1 cellular context compared by ENCODE assay signal in the genomic region with DNA sequence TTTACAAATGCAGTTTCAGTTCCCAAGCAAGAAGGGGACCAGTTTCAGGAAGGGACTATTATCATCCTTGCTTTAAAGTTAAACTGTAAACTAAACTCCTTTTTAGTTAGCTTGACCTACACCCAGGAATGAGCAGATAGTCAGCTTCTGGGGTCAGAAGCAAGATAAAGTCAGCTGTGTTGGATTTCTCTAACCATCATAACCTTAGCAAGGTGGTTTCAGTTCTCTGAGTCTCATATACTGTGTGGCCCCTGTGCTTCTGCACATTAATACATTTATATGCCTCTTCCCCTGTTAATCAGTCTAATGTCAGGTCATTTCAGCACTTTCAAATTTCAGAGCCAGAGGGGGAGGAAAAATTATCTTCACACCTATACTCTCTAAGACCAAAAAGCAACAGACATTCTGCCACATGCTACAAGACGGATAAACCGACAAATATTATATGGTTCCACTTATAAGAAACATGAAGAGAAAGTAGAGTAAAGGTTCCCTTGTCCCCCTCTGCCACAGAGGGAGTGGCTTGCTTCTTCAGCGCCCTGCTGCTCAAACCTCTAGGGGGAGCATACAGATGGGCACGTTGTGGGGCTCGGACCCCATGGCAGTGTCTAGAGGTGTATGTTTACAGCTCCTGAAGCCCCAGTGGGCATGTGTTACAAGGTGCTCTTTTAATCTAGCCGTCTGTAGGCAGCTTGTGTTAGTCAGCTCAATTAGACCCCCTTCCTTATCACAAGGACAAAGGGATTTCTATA.
TF ChIP-seq lines count a peak whose summit lies in the region.

No MANE protein-coding gene starts in this region.

TF ChIP-seq in H1, 55 proteins besides CTCF, POLR2A, EP300 and RAD21:
- no peak for TF ChIP-seq NRF1 (IDR thresholded peaks at IDR 0.05; ENCODE audit: low read depth, low read length)
- no peak for TF ChIP-seq MAFK (IDR thresholded peaks at IDR 0.05; ENCODE audit: low read depth, low read length)
- TF ChIP-seq ZNF274 (IDR thresholded peaks at IDR 0.05; ENCODE audit: borderline replicate concordance, extremely low read depth, low read length): no peak
- no peak for TF ChIP-seq EZH2 (IDR thresholded peaks at IDR 0.05; ENCODE audit: low read depth, low read length, severe bottlenecking)
- no peak for TF ChIP-seq BRCA1 (IDR thresholded peaks at IDR 0.05; ENCODE audit: low read depth, low read length)
- no peak for TF ChIP-seq JUND (IDR thresholded peaks at IDR 0.05; ENCODE audit: low read length)
- TF ChIP-seq CREB1 (IDR thresholded peaks at IDR 0.05): no peak
- TF ChIP-seq PHF8 (conservative IDR thresholded peaks at IDR 0.05; ENCODE audit: low read depth, low read length): no peak
- TF ChIP-seq SRF (IDR thresholded peaks at IDR 0.05; ENCODE audit: low read depth, low read length): no peak
- no peak for TF ChIP-seq CHD2 (IDR thresholded peaks at IDR 0.05; ENCODE audit: low read length)
- TF ChIP-seq, protein P1, sequence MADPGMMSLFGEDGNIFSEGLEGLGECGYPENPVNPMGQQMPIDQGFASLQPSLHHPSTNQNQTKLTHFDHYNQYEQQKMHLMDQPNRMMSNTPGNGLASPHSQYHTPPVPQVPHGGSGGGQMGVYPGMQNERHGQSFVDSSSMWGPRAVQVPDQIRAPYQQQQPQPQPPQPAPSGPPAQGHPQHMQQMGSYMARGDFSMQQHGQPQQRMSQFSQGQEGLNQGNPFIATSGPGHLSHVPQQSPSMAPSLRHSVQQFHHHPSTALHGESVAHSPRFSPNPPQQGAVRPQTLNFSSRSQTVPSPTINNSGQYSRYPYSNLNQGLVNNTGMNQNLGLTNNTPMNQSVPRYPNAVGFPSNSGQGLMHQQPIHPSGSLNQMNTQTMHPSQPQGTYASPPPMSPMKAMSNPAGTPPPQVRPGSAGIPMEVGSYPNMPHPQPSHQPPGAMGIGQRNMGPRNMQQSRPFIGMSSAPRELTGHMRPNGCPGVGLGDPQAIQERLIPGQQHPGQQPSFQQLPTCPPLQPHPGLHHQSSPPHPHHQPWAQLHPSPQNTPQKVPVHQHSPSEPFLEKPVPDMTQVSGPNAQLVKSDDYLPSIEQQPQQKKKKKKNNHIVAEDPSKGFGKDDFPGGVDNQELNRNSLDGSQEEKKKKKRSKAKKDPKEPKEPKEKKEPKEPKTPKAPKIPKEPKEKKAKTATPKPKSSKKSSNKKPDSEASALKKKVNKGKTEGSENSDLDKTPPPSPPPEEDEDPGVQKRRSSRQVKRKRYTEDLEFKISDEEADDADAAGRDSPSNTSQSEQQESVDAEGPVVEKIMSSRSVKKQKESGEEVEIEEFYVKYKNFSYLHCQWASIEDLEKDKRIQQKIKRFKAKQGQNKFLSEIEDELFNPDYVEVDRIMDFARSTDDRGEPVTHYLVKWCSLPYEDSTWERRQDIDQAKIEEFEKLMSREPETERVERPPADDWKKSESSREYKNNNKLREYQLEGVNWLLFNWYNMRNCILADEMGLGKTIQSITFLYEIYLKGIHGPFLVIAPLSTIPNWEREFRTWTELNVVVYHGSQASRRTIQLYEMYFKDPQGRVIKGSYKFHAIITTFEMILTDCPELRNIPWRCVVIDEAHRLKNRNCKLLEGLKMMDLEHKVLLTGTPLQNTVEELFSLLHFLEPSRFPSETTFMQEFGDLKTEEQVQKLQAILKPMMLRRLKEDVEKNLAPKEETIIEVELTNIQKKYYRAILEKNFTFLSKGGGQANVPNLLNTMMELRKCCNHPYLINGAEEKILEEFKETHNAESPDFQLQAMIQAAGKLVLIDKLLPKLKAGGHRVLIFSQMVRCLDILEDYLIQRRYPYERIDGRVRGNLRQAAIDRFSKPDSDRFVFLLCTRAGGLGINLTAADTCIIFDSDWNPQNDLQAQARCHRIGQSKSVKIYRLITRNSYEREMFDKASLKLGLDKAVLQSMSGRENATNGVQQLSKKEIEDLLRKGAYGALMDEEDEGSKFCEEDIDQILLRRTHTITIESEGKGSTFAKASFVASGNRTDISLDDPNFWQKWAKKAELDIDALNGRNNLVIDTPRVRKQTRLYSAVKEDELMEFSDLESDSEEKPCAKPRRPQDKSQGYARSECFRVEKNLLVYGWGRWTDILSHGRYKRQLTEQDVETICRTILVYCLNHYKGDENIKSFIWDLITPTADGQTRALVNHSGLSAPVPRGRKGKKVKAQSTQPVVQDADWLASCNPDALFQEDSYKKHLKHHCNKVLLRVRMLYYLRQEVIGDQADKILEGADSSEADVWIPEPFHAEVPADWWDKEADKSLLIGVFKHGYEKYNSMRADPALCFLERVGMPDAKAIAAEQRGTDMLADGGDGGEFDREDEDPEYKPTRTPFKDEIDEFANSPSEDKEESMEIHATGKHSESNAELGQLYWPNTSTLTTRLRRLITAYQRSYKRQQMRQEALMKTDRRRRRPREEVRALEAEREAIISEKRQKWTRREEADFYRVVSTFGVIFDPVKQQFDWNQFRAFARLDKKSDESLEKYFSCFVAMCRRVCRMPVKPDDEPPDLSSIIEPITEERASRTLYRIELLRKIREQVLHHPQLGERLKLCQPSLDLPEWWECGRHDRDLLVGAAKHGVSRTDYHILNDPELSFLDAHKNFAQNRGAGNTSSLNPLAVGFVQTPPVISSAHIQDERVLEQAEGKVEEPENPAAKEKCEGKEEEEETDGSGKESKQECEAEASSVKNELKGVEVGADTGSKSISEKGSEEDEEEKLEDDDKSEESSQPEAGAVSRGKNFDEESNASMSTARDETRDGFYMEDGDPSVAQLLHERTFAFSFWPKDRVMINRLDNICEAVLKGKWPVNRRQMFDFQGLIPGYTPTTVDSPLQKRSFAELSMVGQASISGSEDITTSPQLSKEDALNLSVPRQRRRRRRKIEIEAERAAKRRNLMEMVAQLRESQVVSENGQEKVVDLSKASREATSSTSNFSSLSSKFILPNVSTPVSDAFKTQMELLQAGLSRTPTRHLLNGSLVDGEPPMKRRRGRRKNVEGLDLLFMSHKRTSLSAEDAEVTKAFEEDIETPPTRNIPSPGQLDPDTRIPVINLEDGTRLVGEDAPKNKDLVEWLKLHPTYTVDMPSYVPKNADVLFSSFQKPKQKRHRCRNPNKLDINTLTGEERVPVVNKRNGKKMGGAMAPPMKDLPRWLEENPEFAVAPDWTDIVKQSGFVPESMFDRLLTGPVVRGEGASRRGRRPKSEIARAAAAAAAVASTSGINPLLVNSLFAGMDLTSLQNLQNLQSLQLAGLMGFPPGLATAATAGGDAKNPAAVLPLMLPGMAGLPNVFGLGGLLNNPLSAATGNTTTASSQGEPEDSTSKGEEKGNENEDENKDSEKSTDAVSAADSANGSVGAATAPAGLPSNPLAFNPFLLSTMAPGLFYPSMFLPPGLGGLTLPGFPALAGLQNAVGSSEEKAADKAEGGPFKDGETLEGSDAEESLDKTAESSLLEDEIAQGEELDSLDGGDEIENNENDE (IDR thresholded peaks at IDR 0.05; ENCODE audit: insufficient replicate concordance, low read length): no peak
- TF ChIP-seq, protein P2, sequence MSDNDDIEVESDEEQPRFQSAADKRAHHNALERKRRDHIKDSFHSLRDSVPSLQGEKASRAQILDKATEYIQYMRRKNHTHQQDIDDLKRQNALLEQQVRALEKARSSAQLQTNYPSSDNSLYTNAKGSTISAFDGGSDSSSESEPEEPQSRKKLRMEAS (IDR thresholded peaks at IDR 0.05): no peak
- TF ChIP-seq NANOG (IDR thresholded peaks at IDR 0.05; ENCODE audit: insufficient read depth, low read depth, low read length, poor library complexity, severe bottlenecking): no peak
